8 cellular contexts compared by ENCODE assay signal in genomic region chr10:99172130-99172738, GRCh38.
DNase-seq lines count a peak whose midpoint lies in the region; ATAC-seq and TF ChIP-seq lines count a peak whose summit lies in the region.

No MANE protein-coding gene starts in this region.

- H3K9me3 Mint-ChIP-seq in glutamatergic neuron (ENCODE audit: unreplicated experiment): no peaks in the 10 kb centered on the region

- no peak overlapping the region for H2AFZ ChIP-seq in GM23248

- H3K9me3 ChIP-seq in GM23248 (ENCODE audit: low read depth) (no peaks in the 10 kb centered on the region), tibial artery (no peaks in the 10 kb centered on the region)

- CTCF ChIA-PET in RWPE1 (lab: Yijun Ruan, JAX): interaction anchor here (0.7 to 1.7 kb wide), 6 partner anchors 10 to 1056 kb away, joined by 3 to 12 read pairs (median 4); no protein-coding TSS in a partner anchor

- no peaks in the 10 kb centered on the region for H3K4me1 Mint-ChIP-seq in glutamatergic neuron (ENCODE audit: low read depth, unreplicated experiment)

- no peak overlapping the region for H3K9ac ChIP-seq in GM23248

- H3K36me3 ChIP-seq in GM23248 (ENCODE audit: low read depth): no peaks in the 10 kb centered on the region
- H3K36me3 ChIP-seq in tibial artery: no peaks in the 10 kb centered on the region

- H3K9me2 ChIP-seq in GM23248 (ENCODE audit: insufficient read depth): no peaks in the 10 kb centered on the region

- H3K36me3 Mint-ChIP-seq in glutamatergic neuron (ENCODE audit: unreplicated experiment): no peaks in the 10 kb centered on the region

- H3K27ac ChIP-seq in GM23248: no peak overlapping the region
- no peak overlapping the region for H3K27ac ChIP-seq in RWPE1
- no peak overlapping the region for H3K27ac ChIP-seq in tibial artery

- H3K79me2 ChIP-seq in GM23248 (ENCODE audit: insufficient read depth): no peaks in the 10 kb centered on the region

- in situ Hi-C loops in GM23248 (cut with MboI): no loop called here

- H4K20me1 ChIP-seq in GM23248 (ENCODE audit: insufficient read depth): no peaks in the 10 kb centered on the region

- H3K4me3 Mint-ChIP-seq in glutamatergic neuron (ENCODE audit: unreplicated experiment): no peak overlapping the region

- peaks cover 2% of the 10 kb centered on the region for H3K27me3 Mint-ChIP-seq in glutamatergic neuron (ENCODE audit: unreplicated experiment)

- 24 to 25% methylated on average over 5 of the region's 5 CpGs for WGBS in GM23248 (ENCODE audit: low coverage in 1 of 2, low lambda C conversion rate in 2 of 2, missing lambda C conversion rate in 2 of 2), 2 experiments

- no peaks in the 10 kb centered on the region for H3K4me1 ChIP-seq in GM23248 (ENCODE audit: insufficient read depth)
- H3K4me1 ChIP-seq in tibial artery: no peaks in the 10 kb centered on the region

- H3K27ac Mint-ChIP-seq in glutamatergic neuron (ENCODE audit: unreplicated experiment): no peak overlapping the region

- peak; percentile 57 for DNase-seq in Ammon's horn (ENCODE audit: low spot score)
- peak; percentile 85 for DNase-seq in GM23248
- peak; percentile 67 for DNase-seq in RWPE1 (ENCODE audit: low spot score)
- peak; percentile 52 for DNase-seq in glutamatergic neuron
- no peak for DNase-seq in tibial artery
- no peak for DNase-seq in activated CD4-positive, alpha-beta T cell treated with anti-CD3 and anti-CD28 coated beads for 1 hour
- DNase-seq in GF-D8 (lab: John Stamatoyannopoulos, UW): no peak

- no peak overlapping the region for H3K4me2 ChIP-seq in GM23248 (ENCODE audit: unreplicated experiment)

- H3K4me3 ChIP-seq in GM23248 (no peak overlapping the region), tibial artery (no peak overlapping the region)

- peaks cover 7% of the 10 kb centered on the region; the same call in 1 of the 2 replicates for H3K27me3 ChIP-seq in GM23248 (replicated peaks; ENCODE audit: insufficient read depth)
- H3K27me3 ChIP-seq in tibial artery: no peaks in the 10 kb centered on the region

- ATAC-seq in GM19328 (IDR thresholded peaks at IDR 0.05; ENCODE audit: unreplicated experiment): no peak

- no peaks in the 10 kb centered on the region for H3F3A ChIP-seq in GM23248 (ENCODE audit: insufficient read depth)

- POLR2A ChIA-PET in RWPE1 (lab: Yijun Ruan, JAX; ENCODE audit: low non-redundant PET): no interaction called here

- TF ChIP-seq CTCF in RWPE1 (conservative IDR thresholded peaks at IDR 0.05; ENCODE audit: low read depth) (peak; percentile 47), glutamatergic neuron (IDR thresholded peaks at IDR 0.05; ENCODE audit: partially characterized antibody, unreplicated experiment) (peak; percentile 46), tibial artery (IDR thresholded peaks at IDR 0.05) (peak; percentile 65 to 69)

- intact Hi-C loops in tibial artery (cut with DNase I; ENCODE audit: low total_unique reads): no loop called here

Comparison
In these comparisons a context has a peak if more than half of its experiments do, and no peak if none do; other contexts are left out.
1. DNase-seq: peak in Ammon's horn (single experiment), GM23248 (single experiment), RWPE1 (single experiment) and glutamatergic neuron (single experiment); none in tibial artery (0 of 2), activated CD4-positive, alpha-beta T cell treated with anti-CD3 and anti-CD28 coated beads for 1 hour (single experiment) and GF-D8 (single experiment).
2. Peak in every context shown above with its lines, with median percentiles within 50 percentile points of each other: CTCF ChIP-seq.